Comparison of ENCODE assay signal across 20 cellular contexts in genomic region chr1:188350104-188350503, GRCh38.
"Had no signal": no experiment of that assay in that cellular context is flagged by ENCODE, and none has a peak within 500 bp of the region (broad histone marks: within the 10 kb centered on the region; RNA-seq: fewer than 3 reads in every experiment).

No MANE protein-coding gene starts in this region.

- H3K9me3 ChIP-seq: SJSA1 had no signal

- H3K4me1 ChIP-seq: SJSA1 had no signal

- H3K27me3 Mint-ChIP-seq: IgD-negative memory B cell had no signal

- DNase-seq: Kasumi-1, MV-4-11, NCI-H1048, NCI-H1436, NCI-H187, NCI-H2029, NCI-H2081 treated with DMSO at 0.1 percent for 48 hours, NCI-H2227 treated with DMSO at 0.1 percent for 48 hours, NCI-H524, NCI-H526 treated with DMSO at 0.1 percent for 48 hours, NCI-H774, Right ventricle myocardium superior, SIG-M5 had no signal

- H3K4me3 Mint-ChIP-seq: IgD-negative memory B cell had no signal

- H3K27me3 ChIP-seq: SJSA1 had no signal

- H3K27ac ChIP-seq: KMS-11, SJSA1, SK-N-MC had no signal

- H3K4me1 Mint-ChIP-seq: IgD-negative memory B cell had no signal

- H3K36me3 ChIP-seq: SJSA1 had no signal

- H3K9ac ChIP-seq: KMS-11 had no signal

- H3K36me3 Mint-ChIP-seq: IgD-negative memory B cell had no signal

- H3K4me2 ChIP-seq: KMS-11 had no signal

- ATAC-seq: HepG2, K562, Panc1 had no signal

- H3K27ac Mint-ChIP-seq: IgD-negative memory B cell had no signal

- H3K4me3 ChIP-seq: K562, SJSA1, SK-N-MC had no signal
